ENCODE assay signal across 30 cellular contexts in genomic region chrX:76014321-76014720, GRCh38.
"Had no signal": no experiment of that assay in that cellular context is flagged by ENCODE, and none has a peak within 500 bp of the region (broad histone marks: within the 10 kb centered on the region; RNA-seq: fewer than 3 reads in every experiment).

No MANE protein-coding gene starts in this region.

- H3K27ac ChIP-seq: adrenal gland, ascending aorta, body of pancreas, brain microvascular endothelial cell, breast epithelium, cardiac muscle cell had no signal

- H3K27me3 ChIP-seq: adrenal gland, ascending aorta, body of pancreas, brain microvascular endothelial cell, cardiac muscle cell had no signal

- H3K4me3 ChIP-seq: adrenal gland, ascending aorta, body of pancreas, breast epithelium, cardiac muscle cell had no signal

- ATAC-seq: activated naive CD4-positive, alpha-beta T cell treated with anti-CD3 and anti-CD28 coated beads, Interleukin-2, amount 50 U/mL, for 72 hours; activated naive CD8-positive, alpha-beta T cell treated with anti-CD3 and anti-CD28 coated beads, Interleukin-2, amount 50 U/mL, for 24 hours; activated T-cell treated with anti-CD3 and anti-CD28 coated beads, Interleukin-2, amount 50 U/mL, for 4 hours; activated T-cell treated with anti-CD3 and anti-CD28 coated beads, Interleukin-2, amount 50 U/mL, for 72 hours; activated T-helper 17 cell treated with anti-CD3 and anti-CD28 coated beads, Interleukin-2, amount 50 U/mL, for 72 hours; body of pancreas had no signal

- H3K9me3 ChIP-seq: adrenal gland, body of pancreas had no signal

- H3K4me1 ChIP-seq: adrenal gland, ascending aorta, body of pancreas, breast epithelium had no signal

- DNase-seq: activated effector memory CD4-positive, alpha-beta T cell treated with anti-CD3 and anti-CD28 coated beads, Interleukin-2, amount 50 U/mL, for 16 hours; activated effector memory CD4-positive, alpha-beta T cell treated with Interleukin-2 at 50 U/mL for 16 hours; activated gamma-delta T cell; activated gamma-delta T cell treated with Interleukin-2 at 50 U/mL for 16 hours; activated naive CD4-positive, alpha-beta T cell; activated naive CD4-positive, alpha-beta T cell treated with anti-CD3 and anti-CD28 coated beads for 36 hours; activated naive CD4-positive, alpha-beta T cell treated with anti-CD3 and anti-CD28 coated beads, Interleukin-2, amount 10 ng/mL, durations not matched to agents 7 days and 5 days; activated naive CD4-positive, alpha-beta T cell treated with anti-CD3 and anti-CD28 coated beads, Interleukin-2, amount 50 U/mL, for 16 hours; activated naive CD4-positive, alpha-beta T cell treated with Interleukin-2 at 50 U/mL for 16 hours; activated naive CD8-positive, alpha-beta T cell treated with anti-CD3 and anti-CD28 coated beads for 36 hours; activated naive CD8-positive, alpha-beta T cell treated with anti-CD3 and anti-CD28 coated beads, Interleukin-2, amount 10 ng/mL, durations not matched to agents 7 days and 5 days; activated naive CD8-positive, alpha-beta T cell treated with anti-CD3 and anti-CD28 coated beads, Interleukin-2, amount 50 U/mL, for 24 hours; activated T-cell treated with anti-CD3 and anti-CD28 coated beads, Interleukin-2, amount 50 U/mL, for 24 hours; activated T-cell treated with anti-CD3 and anti-CD28 coated beads, Interleukin-2, amount 50 U/mL, for 4 hours; activated T-cell treated with anti-CD3 and anti-CD28 coated beads, Interleukin-2, amount 50 U/mL, for 48 hours; activated T-cell treated with anti-CD3 and anti-CD28 coated beads, Interleukin-2, amount 50 U/mL, for 72 hours; adrenal gland; amniotic stem cell; amygdala; anterior cingulate cortex; body of pancreas; brain microvascular endothelial cell; caudate nucleus; central memory CD4-positive, alpha-beta T cell; cerebellar nuclear complex had no signal

- H3K36me3 ChIP-seq: adrenal gland, ascending aorta, brain microvascular endothelial cell, breast epithelium, cardiac muscle cell had no signal
